26 cellular contexts compared by ENCODE assay signal in the genomic region with DNA sequence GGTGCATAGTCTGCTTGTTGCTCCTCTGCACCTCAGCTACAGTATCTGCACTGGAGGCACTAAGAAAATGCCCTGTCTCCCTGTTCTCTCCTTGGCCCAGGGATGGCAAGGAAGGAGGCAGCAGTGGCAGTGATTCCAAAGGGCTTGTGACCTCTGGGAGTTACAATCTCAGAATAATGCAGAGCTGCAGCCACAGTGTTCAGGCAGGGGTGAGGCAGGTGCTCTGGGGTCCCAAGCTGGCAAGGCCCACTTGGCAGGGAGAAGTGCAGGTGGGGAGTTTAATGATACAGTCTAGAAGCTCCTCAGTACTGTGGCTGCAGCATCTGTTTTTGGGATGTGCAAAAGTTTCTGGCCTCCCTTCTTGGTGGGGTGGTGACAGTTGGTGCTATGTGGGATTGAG.
"Had no signal": no experiment of that assay in that cellular context is flagged by ENCODE, and none has a peak within 500 bp of the region (broad histone marks: within the 10 kb centered on the region; RNA-seq: fewer than 3 reads in every experiment).

No MANE protein-coding gene starts in this region.

- H3K4me1 ChIP-seq: stomach, suprapubic skin, testis, tibial artery, tibial nerve, transverse colon, upper lobe of left lung, upper lobe of right lung, uterus, vagina had no signal

- H3K9me3 ChIP-seq: stomach, suprapubic skin, testis, thoracic aorta, thyroid gland, tibial artery, tibial nerve, transverse colon, upper lobe of left lung, upper lobe of right lung, uterus, vagina had no signal

- H3K4me3 ChIP-seq: stomach, suprapubic skin, testis, thoracic aorta, thyroid gland, tibial artery, tibial nerve, transverse colon, upper lobe of left lung, upper lobe of right lung, uterus, vagina had no signal

- ATAC-seq: stimulated activated effector memory CD8-positive, alpha-beta T cell treated with anti-CD3 and anti-CD28 coated beads, Interleukin-12 subunit alpha, Interleukin-12 subunit beta, amount 100 ng/mL, for 72 hours; stimulated activated memory B cell treated with anti-CD40 and anti-IgM and Interleukin-4, amounts not matched to agents 10 μg/mL and 1 μg/mL and 100 μg/mL, for 72 hours; stimulated activated naive B cell treated with anti-CD40 and anti-IgM and Interleukin-4, amounts not matched to agents 10 μg/mL and 1 μg/mL and 100 μg/mL, for 72 hours; stimulated activated naive CD8-positive, alpha-beta T cell treated with anti-CD3 and anti-CD28 coated beads, Interleukin-15, amount 100 ng/mL, for 72 hours; stimulated activated naive CD8-positive, alpha-beta T cell treated with anti-CD3 and anti-CD28 coated beads, Interleukin-15, Interleukin-2, amounts not matched to agents 100 U/mL and 50 U/mL, for 24 hours had no signal

- H3K27me3 ChIP-seq: stomach, suprapubic skin, testis, thyroid gland, tibial artery, tibial nerve, transverse colon, upper lobe of left lung, upper lobe of right lung, uterus, vagina had no signal

- H3K36me3 ChIP-seq: stomach, suprapubic skin, thoracic aorta, thyroid gland, tibial artery, tibial nerve, transverse colon, upper lobe of left lung, upper lobe of right lung, uterus, vagina had no signal

- DNase-seq: stimulated activated CD4-positive, alpha-beta T cell treated with anti-CD3 and anti-CD28 coated beads, Interleukin-2, amount 100 ng/mL, for 48 hours; stimulated activated CD4-positive, alpha-beta T cell treated with anti-CD3 and anti-CD28 coated beads, Interleukin-4, amount 100 ng/mL, for 1 hour; stimulated activated CD4-positive, alpha-beta T cell treated with anti-CD3 and anti-CD28 coated beads, Interleukin-4, amount 100 ng/mL, for 24 hours; stimulated activated CD4-positive, alpha-beta T cell treated with anti-CD3 and anti-CD28 coated beads, Interleukin-4, amount 100 ng/mL, for 4 hours; stimulated activated CD8-positive, alpha-beta memory T cell treated with anti-CD3 and anti-CD28 coated beads, Interleukin-4, amount 100 ng/mL, for 48 hours; stimulated activated naive B cell treated with anti-CD40 and anti-IgM and Interleukin-4, amounts not matched to agents 10 μg/mL and 1 μg/mL and 100 μg/mL, for 72 hours; stimulated activated naive CD4-positive, alpha-beta T cell; stimulated activated naive CD4-positive, alpha-beta T cell treated with Interleukin-2 at 50 U/mL for 16 hours; stimulated activated naive CD8-positive, alpha-beta T cell treated with anti-CD3 and anti-CD28 coated beads, Interleukin-15, amount 100 ng/mL, for 72 hours; stimulated activated naive CD8-positive, alpha-beta T cell treated with anti-CD3 and anti-CD28 coated beads, Interleukin-15, Interleukin-2, amounts not matched to agents 100 U/mL and 50 U/mL, for 24 hours; stomach; substantia nigra; testis; thyroid gland; tibial artery; transverse colon; trophoblast cell; upper lobe of left lung; upper lobe of right lung; uterus had no signal

- H3K27ac ChIP-seq: stomach, suprapubic skin, testis, thoracic aorta, thyroid gland, tibial artery, tibial nerve, transverse colon, upper lobe of left lung, upper lobe of right lung, uterus, vagina had no signal
